21 cellular contexts compared by ENCODE assay signal in the genomic region with DNA sequence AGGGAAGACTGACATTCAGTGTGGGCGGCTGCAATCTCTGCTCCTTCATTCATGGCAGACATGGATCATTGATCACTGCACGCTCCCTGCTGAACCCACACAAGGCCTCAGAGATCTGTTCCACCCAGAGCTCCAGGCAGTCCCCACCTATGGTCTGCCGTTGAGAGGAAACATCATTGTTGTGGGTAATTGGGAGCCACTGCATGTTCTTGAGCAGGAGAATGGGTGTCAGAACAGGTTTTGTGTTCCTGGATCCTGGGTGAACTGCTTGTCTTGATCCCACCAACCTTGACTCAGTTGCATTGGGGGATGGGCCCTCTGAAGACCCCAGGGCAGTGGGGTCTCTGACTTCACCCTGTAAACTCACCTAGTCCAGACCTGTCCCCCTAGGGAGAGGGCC.
"Had no signal": no experiment of that assay in that cellular context is flagged by ENCODE, and none has a peak within 500 bp of the region (broad histone marks: within the 10 kb centered on the region; RNA-seq: fewer than 3 reads in every experiment).

No MANE protein-coding gene starts in this region.

- H3K27ac ChIP-seq: epithelial cell of prostate, esophagus muscularis mucosa, gastrocnemius medialis, heart right ventricle, psoas muscle, right atrium auricular region, sigmoid colon, skin epidermis, suprapubic skin, thyroid gland, uterus had no signal

- H3K36me3 Mint-ChIP-seq: type B pancreatic cell had no signal

- H3K27ac Mint-ChIP-seq: nephron progenitor cell, type B pancreatic cell had no signal

- H3K4me1 ChIP-seq: esophagus muscularis mucosa, gastrocnemius medialis, heart right ventricle, psoas muscle, right atrium auricular region, sigmoid colon, thyroid gland, uterus had no signal

- ATAC-seq: gastrocnemius medialis; heart right ventricle; naive thymus-derived CD4-positive, alpha-beta T cell; psoas muscle had no signal

- DNase-seq: effector memory CD4-positive, alpha-beta T cell; gastrocnemius medialis; heart right ventricle; hypothalamus; kidney glomerular epithelial cell; mesendoderm; naive thymus-derived CD4-positive, alpha-beta T cell; nephron progenitor cell; psoas muscle; sigmoid colon; stimulated activated CD4-positive, alpha-beta T cell treated with anti-CD3 and anti-CD28 coated beads, Interleukin-2, amount 100 ng/mL, for 24 hours; stimulated activated CD4-positive, alpha-beta T cell treated with anti-CD3 and anti-CD28 coated beads, Interleukin-4, amount 100 ng/mL, for 4 hours; stimulated activated naive CD4-positive, alpha-beta T cell; uterus had no signal

- H3K9me3 Mint-ChIP-seq: naive thymus-derived CD4-positive, alpha-beta T cell; type B pancreatic cell had no signal

- H3K4me3 Mint-ChIP-seq: naive thymus-derived CD4-positive, alpha-beta T cell; nephron progenitor cell; type B pancreatic cell had no signal

- H3K36me3 ChIP-seq: esophagus muscularis mucosa, gastrocnemius medialis, heart right ventricle, right atrium auricular region, sigmoid colon, suprapubic skin, thyroid gland, uterus had no signal

- H3K27me3 ChIP-seq: right atrium auricular region, thyroid gland, uterus had no signal

- H3K4me3 ChIP-seq: esophagus muscularis mucosa, gastrocnemius medialis, heart right ventricle, psoas muscle, right atrium auricular region, sigmoid colon, skin epidermis, suprapubic skin, thyroid gland, uterus had no signal

- H3K9me3 ChIP-seq: esophagus muscularis mucosa, gastrocnemius medialis, heart right ventricle, psoas muscle, right atrium auricular region, sigmoid colon, suprapubic skin, thyroid gland, uterus had no signal
